12 cellular contexts compared by ENCODE assay signal in the genomic region with DNA sequence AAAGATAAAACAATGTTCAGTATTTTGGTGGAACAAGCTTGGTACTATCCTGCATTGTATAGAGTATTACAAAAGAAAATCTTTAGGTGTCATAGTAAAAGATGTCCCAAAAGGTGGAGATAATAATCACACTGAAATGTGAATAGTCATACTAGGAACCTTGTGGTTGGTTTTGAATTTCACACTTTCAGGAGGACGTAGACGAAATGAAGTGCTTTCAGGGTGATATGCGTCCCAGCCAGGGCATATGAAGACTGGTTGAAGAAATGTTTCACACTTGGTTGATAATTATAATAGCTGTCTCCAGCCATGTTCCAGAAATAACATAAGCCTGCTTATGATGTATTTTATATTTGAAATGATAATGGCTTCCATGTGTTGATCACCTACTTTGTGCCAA.
DNase-seq lines count a peak whose midpoint lies in the region; ATAC-seq and TF ChIP-seq lines count a peak whose summit lies in the region.
"Had no signal": no experiment of that assay in that cellular context is flagged by ENCODE, and none has a peak within 500 bp of the region (broad histone marks: within the 10 kb centered on the region; RNA-seq: fewer than 3 reads in every experiment).

No MANE protein-coding gene starts in this region.

- CTCF ChIA-PET in activated naive CD4-positive, alpha-beta T cell treated with anti-CD3 and anti-CD28 coated beads, Interleukin-2, amount 10 ng/mL, durations not matched to agents 7 days and 5 days (lab: Charles Lee), result interaction anchor here (1.1 kb wide), 1 partner anchor 10 kb away, joined by 3 read pairs; no protein-coding TSS in a partner anchor
- CTCF ChIA-PET in WTC11 (lab: Charles Lee), result interaction anchor here (0.6 kb wide), 1 partner anchor 383 kb away, joined by 5 read pairs; no protein-coding TSS in a partner anchor

- H3K4me3 ChIP-seq in ascending aorta, result no peak overlapping the region

- peak overlapping the region in 1 of 2 donors; percentile 14 for H3K27ac Mint-ChIP-seq in activated naive CD4-positive, alpha-beta T cell treated with anti-CD3 and anti-CD28 coated beads, Interleukin-2, amount 50 U/mL, for 72 hours
- H3K27ac Mint-ChIP-seq in activated naive CD4-positive, alpha-beta T cell treated with anti-CD3 and anti-CD28 coated beads, Interleukin-2, amount 10 ng/mL, durations not matched to agents 7 days and 5 days, result no peak overlapping the region
- H3K27ac Mint-ChIP-seq in WTC11, result no peak overlapping the region

- H3K27me3 ChIP-seq in ascending aorta, result no peaks in the 10 kb centered on the region

- TF ChIP-seq CTCF in WTC11 (IDR thresholded peaks at IDR 0.05) (no peak), ascending aorta (IDR thresholded peaks at IDR 0.05) (no peak)

- DNase-seq in activated naive CD4-positive, alpha-beta T cell treated with anti-CD3 and anti-CD28 coated beads, Interleukin-2, amount 50 U/mL, for 72 hours (ENCODE audit: low spot score in 2 of 2), result no peak
- no peak for DNase-seq in activated naive CD4-positive, alpha-beta T cell treated with anti-CD3 and anti-CD28 coated beads, Interleukin-2, amount 10 ng/mL, durations not matched to agents 7 days and 5 days
- DNase-seq in WTC11 (ENCODE audit: low spot score), result no peak
- DNase-seq in MV-4-11 (lab: John Stamatoyannopoulos, UW), result no peak
- no peak for DNase-seq in ascending aorta (ENCODE audit: low spot score in 2 of 2)
- no peak for DNase-seq in retina
- DNase-seq: HCEC 1CT, KBM-7, NCI-H2171 treated with DMSO at 0.1 percent for 48 hours, SIG-M5 had no signal

- H3K27ac ChIP-seq in ascending aorta, result no peak overlapping the region

- H3K9me3 Mint-ChIP-seq in activated naive CD4-positive, alpha-beta T cell treated with anti-CD3 and anti-CD28 coated beads, Interleukin-2, amount 50 U/mL, for 72 hours, result no peaks in the 10 kb centered on the region
- H3K9me3 Mint-ChIP-seq in activated naive CD4-positive, alpha-beta T cell treated with anti-CD3 and anti-CD28 coated beads, Interleukin-2, amount 10 ng/mL, durations not matched to agents 7 days and 5 days, result no peaks in the 10 kb centered on the region
- no peaks in the 10 kb centered on the region for H3K9me3 Mint-ChIP-seq in WTC11

- peak; percentile 91 to 93 for ATAC-seq in activated naive CD4-positive, alpha-beta T cell treated with anti-CD3 and anti-CD28 coated beads, Interleukin-2, amount 50 U/mL, for 72 hours
- ATAC-seq in GM21723 (IDR thresholded peaks at IDR 0.05; ENCODE audit: unreplicated experiment) (peak; percentile 89), HG03442 (IDR thresholded peaks at IDR 0.05; ENCODE audit: unreplicated experiment) (peak; percentile 78), WTC11 (no peak)

- no peaks in the 10 kb centered on the region for H3K4me1 ChIP-seq in ascending aorta

- no peaks in the 10 kb centered on the region for H3K9me3 ChIP-seq in ascending aorta

- H3K36me3 ChIP-seq in ascending aorta, result peaks cover 4% of the 10 kb centered on the region in 2 donors

- H3K4me3 Mint-ChIP-seq in activated naive CD4-positive, alpha-beta T cell treated with anti-CD3 and anti-CD28 coated beads, Interleukin-2, amount 10 ng/mL, durations not matched to agents 7 days and 5 days, result no peak overlapping the region
- H3K4me3 Mint-ChIP-seq in WTC11, result no peak overlapping the region

- POLR2A ChIA-PET in WTC11 (lab: Charles Lee), result interaction anchor here (0.6 kb wide), 1 partner anchor 111 kb away, joined by 3 read pairs; no protein-coding TSS in a partner anchor

- H3K36me3 Mint-ChIP-seq in activated naive CD4-positive, alpha-beta T cell treated with anti-CD3 and anti-CD28 coated beads, Interleukin-2, amount 50 U/mL, for 72 hours, result no peaks in the 10 kb centered on the region
- H3K36me3 Mint-ChIP-seq in activated naive CD4-positive, alpha-beta T cell treated with anti-CD3 and anti-CD28 coated beads, Interleukin-2, amount 10 ng/mL, durations not matched to agents 7 days and 5 days, result peaks cover 10% of the 10 kb centered on the region
- H3K36me3 Mint-ChIP-seq in WTC11, result no peaks in the 10 kb centered on the region

- intact Hi-C loops in ascending aorta (cut with DNase I), result no loop called here

- H3K4me1 Mint-ChIP-seq in activated naive CD4-positive, alpha-beta T cell treated with anti-CD3 and anti-CD28 coated beads, Interleukin-2, amount 10 ng/mL, durations not matched to agents 7 days and 5 days, result peaks cover 4% of the 10 kb centered on the region
- no peaks in the 10 kb centered on the region for H3K4me1 Mint-ChIP-seq in WTC11

- no peaks in the 10 kb centered on the region for H3K27me3 Mint-ChIP-seq in activated naive CD4-positive, alpha-beta T cell treated with anti-CD3 and anti-CD28 coated beads, Interleukin-2, amount 10 ng/mL, durations not matched to agents 7 days and 5 days
- no peaks in the 10 kb centered on the region for H3K27me3 Mint-ChIP-seq in WTC11 (ENCODE audit: low read depth)

TF ChIP-seq in WTC11, 78 proteins besides CTCF, POLR2A, EP300 and RAD21 (continues in another document):
- no peak for TF ChIP-seq NFYB (CRISPR knock-in tag; conservative IDR thresholded peaks at IDR 0.05; ENCODE audit: low read depth)
- TF ChIP-seq, protein P1, sequence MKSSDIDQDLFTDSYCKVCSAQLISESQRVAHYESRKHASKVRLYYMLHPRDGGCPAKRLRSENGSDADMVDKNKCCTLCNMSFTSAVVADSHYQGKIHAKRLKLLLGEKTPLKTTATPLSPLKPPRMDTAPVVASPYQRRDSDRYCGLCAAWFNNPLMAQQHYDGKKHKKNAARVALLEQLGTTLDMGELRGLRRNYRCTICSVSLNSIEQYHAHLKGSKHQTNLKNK (CRISPR knock-in tag; IDR thresholded peaks at IDR 0.05), result no peak
- TF ChIP-seq, protein P2, sequence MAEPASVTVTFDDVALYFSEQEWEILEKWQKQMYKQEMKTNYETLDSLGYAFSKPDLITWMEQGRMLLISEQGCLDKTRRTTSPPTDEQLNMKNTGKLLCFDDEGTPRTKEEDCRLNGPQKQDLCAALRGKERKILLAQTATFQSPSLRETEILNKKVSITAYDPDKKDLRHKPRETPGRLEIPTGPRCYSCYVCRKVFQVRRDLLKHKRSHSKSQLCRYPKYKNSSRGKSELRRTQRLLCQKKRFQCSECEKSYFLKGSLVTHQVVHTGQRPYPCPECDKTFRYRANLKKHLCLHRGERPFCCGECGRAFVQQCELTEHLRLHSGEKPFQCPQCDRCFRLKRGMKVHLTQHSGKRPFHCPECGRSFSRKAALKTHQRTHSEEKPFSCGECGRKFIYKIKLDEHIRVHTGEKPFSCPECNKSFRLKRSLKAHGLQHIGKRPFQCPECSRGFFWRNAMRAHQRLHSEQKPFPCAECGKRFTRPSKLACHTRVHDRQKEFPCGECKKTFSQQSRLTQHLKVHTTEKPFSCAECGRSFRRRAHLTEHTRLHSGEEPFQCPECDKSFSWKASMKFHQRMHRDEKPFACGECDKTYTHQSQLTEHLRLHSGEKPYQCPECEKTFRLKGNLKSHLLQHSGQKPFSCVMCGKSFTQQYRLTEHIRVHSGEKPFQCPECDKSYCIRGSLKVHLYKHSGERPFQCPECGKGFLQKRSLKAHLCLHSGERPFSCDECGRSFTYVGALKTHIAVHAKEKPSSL (CRISPR knock-in tag; conservative IDR thresholded peaks at IDR 0.05), result no peak
- no peak for TF ChIP-seq PRRX2 (CRISPR knock-in tag; IDR thresholded peaks at IDR 0.05)
- TF ChIP-seq, protein P3, sequence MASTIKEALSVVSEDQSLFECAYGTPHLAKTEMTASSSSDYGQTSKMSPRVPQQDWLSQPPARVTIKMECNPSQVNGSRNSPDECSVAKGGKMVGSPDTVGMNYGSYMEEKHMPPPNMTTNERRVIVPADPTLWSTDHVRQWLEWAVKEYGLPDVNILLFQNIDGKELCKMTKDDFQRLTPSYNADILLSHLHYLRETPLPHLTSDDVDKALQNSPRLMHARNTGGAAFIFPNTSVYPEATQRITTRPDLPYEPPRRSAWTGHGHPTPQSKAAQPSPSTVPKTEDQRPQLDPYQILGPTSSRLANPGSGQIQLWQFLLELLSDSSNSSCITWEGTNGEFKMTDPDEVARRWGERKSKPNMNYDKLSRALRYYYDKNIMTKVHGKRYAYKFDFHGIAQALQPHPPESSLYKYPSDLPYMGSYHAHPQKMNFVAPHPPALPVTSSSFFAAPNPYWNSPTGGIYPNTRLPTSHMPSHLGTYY (CRISPR knock-in tag; IDR thresholded peaks at IDR 0.05), result no peak
- TF ChIP-seq ESRRA (CRISPR knock-in tag; IDR thresholded peaks at IDR 0.05; ENCODE audit: borderline replicate concordance), result no peak
- TF ChIP-seq, protein P4, sequence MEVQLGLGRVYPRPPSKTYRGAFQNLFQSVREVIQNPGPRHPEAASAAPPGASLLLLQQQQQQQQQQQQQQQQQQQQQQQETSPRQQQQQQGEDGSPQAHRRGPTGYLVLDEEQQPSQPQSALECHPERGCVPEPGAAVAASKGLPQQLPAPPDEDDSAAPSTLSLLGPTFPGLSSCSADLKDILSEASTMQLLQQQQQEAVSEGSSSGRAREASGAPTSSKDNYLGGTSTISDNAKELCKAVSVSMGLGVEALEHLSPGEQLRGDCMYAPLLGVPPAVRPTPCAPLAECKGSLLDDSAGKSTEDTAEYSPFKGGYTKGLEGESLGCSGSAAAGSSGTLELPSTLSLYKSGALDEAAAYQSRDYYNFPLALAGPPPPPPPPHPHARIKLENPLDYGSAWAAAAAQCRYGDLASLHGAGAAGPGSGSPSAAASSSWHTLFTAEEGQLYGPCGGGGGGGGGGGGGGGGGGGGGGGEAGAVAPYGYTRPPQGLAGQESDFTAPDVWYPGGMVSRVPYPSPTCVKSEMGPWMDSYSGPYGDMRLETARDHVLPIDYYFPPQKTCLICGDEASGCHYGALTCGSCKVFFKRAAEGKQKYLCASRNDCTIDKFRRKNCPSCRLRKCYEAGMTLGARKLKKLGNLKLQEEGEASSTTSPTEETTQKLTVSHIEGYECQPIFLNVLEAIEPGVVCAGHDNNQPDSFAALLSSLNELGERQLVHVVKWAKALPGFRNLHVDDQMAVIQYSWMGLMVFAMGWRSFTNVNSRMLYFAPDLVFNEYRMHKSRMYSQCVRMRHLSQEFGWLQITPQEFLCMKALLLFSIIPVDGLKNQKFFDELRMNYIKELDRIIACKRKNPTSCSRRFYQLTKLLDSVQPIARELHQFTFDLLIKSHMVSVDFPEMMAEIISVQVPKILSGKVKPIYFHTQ (CRISPR knock-in tag; IDR thresholded peaks at IDR 0.05), result no peak
- TF ChIP-seq ZNF671 (CRISPR knock-in tag; IDR thresholded peaks at IDR 0.05), result no peak
- TF ChIP-seq, protein P5, sequence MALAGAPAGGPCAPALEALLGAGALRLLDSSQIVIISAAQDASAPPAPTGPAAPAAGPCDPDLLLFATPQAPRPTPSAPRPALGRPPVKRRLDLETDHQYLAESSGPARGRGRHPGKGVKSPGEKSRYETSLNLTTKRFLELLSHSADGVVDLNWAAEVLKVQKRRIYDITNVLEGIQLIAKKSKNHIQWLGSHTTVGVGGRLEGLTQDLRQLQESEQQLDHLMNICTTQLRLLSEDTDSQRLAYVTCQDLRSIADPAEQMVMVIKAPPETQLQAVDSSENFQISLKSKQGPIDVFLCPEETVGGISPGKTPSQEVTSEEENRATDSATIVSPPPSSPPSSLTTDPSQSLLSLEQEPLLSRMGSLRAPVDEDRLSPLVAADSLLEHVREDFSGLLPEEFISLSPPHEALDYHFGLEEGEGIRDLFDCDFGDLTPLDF (CRISPR knock-in tag; IDR thresholded peaks at IDR 0.05), result no peak
